In genomic region chr20:63843222-63843621, GRCh38 we compare ENCODE assay signal across 1 cellular context.
TF ChIP-seq lines count a peak whose summit lies in the region.

No MANE protein-coding gene starts in this region.

TF ChIP-seq in HepG2, 621 proteins besides CTCF, POLR2A, EP300 and RAD21 (continued from another document):
- no peak for TF ChIP-seq REST (IDR thresholded peaks at IDR 0.05; ENCODE audit: borderline replicate concordance in 1 of 2, low read depth in 1 of 2, low read length in 2 of 2)
- no peak for TF ChIP-seq ZBED4 (CRISPR knock-in tag; IDR thresholded peaks at IDR 0.05; ENCODE audit: borderline replicate concordance)
- TF ChIP-seq ZNF430 (CRISPR knock-in tag; IDR thresholded peaks at IDR 0.05): no peak
- TF ChIP-seq MAFG (CRISPR knock-in tag; IDR thresholded peaks at IDR 0.05): no peak
- no peak for TF ChIP-seq YEATS4 (CRISPR knock-in tag; IDR thresholded peaks at IDR 0.05; ENCODE audit: borderline replicate concordance)
- no peak for TF ChIP-seq NFYB (CRISPR knock-in tag; IDR thresholded peaks at IDR 0.05)
- no peak for TF ChIP-seq ZNF644 (CRISPR knock-in tag; IDR thresholded peaks at IDR 0.05; ENCODE audit: low read depth)
- TF ChIP-seq ARID5B (CRISPR knock-in tag; IDR thresholded peaks at IDR 0.05): no peak
- 0 out of 2 replicates have a peak, but pooled peaks have one; percentile 21 for TF ChIP-seq UBTF (CRISPR knock-in tag; IDR thresholded peaks at IDR 0.05)
TF ChIP-seq in HepG2: peak in this region for 5.
